ENCODE assay signal across 22 cellular contexts in the genomic region with DNA sequence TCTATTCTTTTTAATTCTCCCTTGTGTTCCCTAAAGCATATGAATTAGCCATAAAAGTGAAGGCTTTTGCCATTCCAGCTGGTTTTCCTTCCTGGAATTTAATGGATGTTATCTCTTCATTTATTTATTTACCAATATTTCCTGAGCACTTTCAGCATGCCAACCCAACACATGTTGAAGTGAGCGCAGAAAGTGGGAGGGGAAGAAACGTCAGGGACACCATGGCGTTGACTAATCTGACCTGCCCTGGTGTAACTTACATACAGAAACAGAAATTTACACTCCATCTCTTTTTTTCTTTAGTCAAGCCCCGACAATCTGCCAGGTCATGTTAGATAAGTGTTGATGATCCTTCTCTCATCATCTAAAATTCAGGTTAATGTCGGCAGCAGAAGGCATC.
"Had no signal": no experiment of that assay in that cellular context is flagged by ENCODE, and none has a peak within 500 bp of the region (broad histone marks: within the 10 kb centered on the region; RNA-seq: fewer than 3 reads in every experiment).

No MANE protein-coding gene starts in this region.

- H3K4me2 ChIP-seq: neural progenitor cell had no signal

- H2AFZ ChIP-seq: neural progenitor cell had no signal

- ATAC-seq: foreskin keratinocyte; natural killer cell; stimulated activated naive B cell treated with anti-CD40 and anti-IgM and Interleukin-4, amounts not matched to agents 10 μg/mL and 1 μg/mL and 100 μg/mL, for 72 hours; stimulated activated naive CD8-positive, alpha-beta T cell treated with anti-CD3 and anti-CD28 coated beads, Interleukin-15, amount 100 ng/mL, for 72 hours; upper lobe of right lung had no signal

- H3K4me1 ChIP-seq: right atrium auricular region had no signal

- H3K27me3 ChIP-seq: esophagus muscularis mucosa, foreskin keratinocyte, neural progenitor cell, ovary, right atrium auricular region, sigmoid colon, testis, tibial nerve, upper lobe of right lung, vagina had no signal

- H3K9ac ChIP-seq: neural progenitor cell had no signal

- H3K36me3 ChIP-seq: esophagus muscularis mucosa, neural progenitor cell, ovary, right atrium auricular region, sigmoid colon, tibial nerve, upper lobe of right lung, vagina had no signal

- H3K27me3 Mint-ChIP-seq: stimulated activated naive B cell treated with anti-CD40 and anti-IgM and Interleukin-4, amounts not matched to agents 10 μg/mL and 1 μg/mL and 100 μg/mL, for 72 hours; stimulated activated naive CD8-positive, alpha-beta T cell treated with anti-CD3 and anti-CD28 coated beads, Interleukin-15, amount 100 ng/mL, for 72 hours had no signal

- H3K36me3 Mint-ChIP-seq: immature natural killer cell; natural killer cell; stimulated activated naive B cell treated with anti-CD40 and anti-IgM and Interleukin-4, amounts not matched to agents 10 μg/mL and 1 μg/mL and 100 μg/mL, for 72 hours had no signal

- H3K27ac ChIP-seq: coronary artery, epithelial cell of prostate, neural progenitor cell, ovary, right atrium auricular region, sigmoid colon, skin epidermis, testis, tibial nerve, upper lobe of right lung, vagina had no signal

- H3K4me3 Mint-ChIP-seq: immature natural killer cell; natural killer cell; neural progenitor cell; stimulated activated naive B cell treated with anti-CD40 and anti-IgM and Interleukin-4, amounts not matched to agents 10 μg/mL and 1 μg/mL and 100 μg/mL, for 72 hours; stimulated activated naive CD8-positive, alpha-beta T cell treated with anti-CD3 and anti-CD28 coated beads, Interleukin-15, amount 100 ng/mL, for 72 hours had no signal

- DNase-seq: effector memory CD4-positive, alpha-beta T cell; foreskin keratinocyte; immature natural killer cell; kidney; natural killer cell; nucleus accumbens; ovary; sigmoid colon; stimulated activated CD4-positive, alpha-beta T cell treated with anti-CD3 and anti-CD28 coated beads, Interleukin-2, amount 100 ng/mL, for 24 hours; stimulated activated CD4-positive, alpha-beta T cell treated with anti-CD3 and anti-CD28 coated beads, Interleukin-4, amount 100 ng/mL, for 4 hours; stimulated activated naive B cell treated with anti-CD40 and anti-IgM and Interleukin-4, amounts not matched to agents 10 μg/mL and 1 μg/mL and 100 μg/mL, for 72 hours; stimulated activated naive CD8-positive, alpha-beta T cell treated with anti-CD3 and anti-CD28 coated beads, Interleukin-15, amount 100 ng/mL, for 72 hours; testis; upper lobe of right lung had no signal

- H3K27ac Mint-ChIP-seq: immature natural killer cell; neural progenitor cell; stimulated activated naive B cell treated with anti-CD40 and anti-IgM and Interleukin-4, amounts not matched to agents 10 μg/mL and 1 μg/mL and 100 μg/mL, for 72 hours had no signal

- H3K9me3 Mint-ChIP-seq: natural killer cell; neural progenitor cell; stimulated activated naive B cell treated with anti-CD40 and anti-IgM and Interleukin-4, amounts not matched to agents 10 μg/mL and 1 μg/mL and 100 μg/mL, for 72 hours; stimulated activated naive CD8-positive, alpha-beta T cell treated with anti-CD3 and anti-CD28 coated beads, Interleukin-15, amount 100 ng/mL, for 72 hours had no signal

- H3K4me3 ChIP-seq: coronary artery, esophagus muscularis mucosa, neural progenitor cell, ovary, right atrium auricular region, sigmoid colon, skin epidermis, testis, tibial nerve, upper lobe of right lung, vagina had no signal

- H3K9me3 ChIP-seq: esophagus muscularis mucosa, ovary, right atrium auricular region, sigmoid colon, testis, tibial nerve, upper lobe of right lung, vagina had no signal

- H3K4me1 Mint-ChIP-seq: neural progenitor cell had no signal
